In genomic region chr10:30861217-30861616, GRCh38 we compare ENCODE assay signal across 26 cellular contexts.
DNase-seq lines count a peak whose midpoint lies in the region; ATAC-seq and TF ChIP-seq lines count a peak whose summit lies in the region.
"Had no signal": no experiment of that assay in that cellular context is flagged by ENCODE, and none has a peak within 500 bp of the region (broad histone marks: within the 10 kb centered on the region; RNA-seq: fewer than 3 reads in every experiment).

No MANE protein-coding gene starts in this region.

- no peak for ATAC-seq in IMR-90 (ENCODE audit: low read depth)
- no peak for ATAC-seq in activated CD8-positive, alpha-beta T cell treated with anti-CD3 and anti-CD28 coated beads for 36 hours
- ATAC-seq: T-cell had no signal

- no peak overlapping the region for H3K27ac ChIP-seq in IMR-90 (ENCODE audit: insufficient read depth, low read length)

- H3K18ac ChIP-seq in IMR-90 (ENCODE audit: low read depth, low read length) = peak overlapping the region; percentile 50

- H3K4me3 ChIP-seq in IMR-90 (ENCODE audit: insufficient read depth, low read depth, low read length) = no peak overlapping the region
- H3K4me3 ChIP-seq: Peyer's patch had no signal

- no TSS peak for BruUV-seq in IMR-90 (replicated peaks; lab: Mats Ljungman, UMichigan)

- no peaks in the 10 kb centered on the region for H3K4me1 Mint-ChIP-seq in activated CD8-positive, alpha-beta T cell treated with anti-CD3 and anti-CD28 coated beads for 36 hours (ENCODE audit: low read depth)
- H3K4me1 Mint-ChIP-seq: CD4-positive, alpha-beta memory T cell; T-cell had no signal

- no peaks in the 10 kb centered on the region for H3K9me3 Mint-ChIP-seq in activated CD8-positive, alpha-beta T cell treated with anti-CD3 and anti-CD28 coated beads for 36 hours
- H3K9me3 Mint-ChIP-seq: CD4-positive, alpha-beta memory T cell; T-cell had no signal

- H3K9me1 ChIP-seq in IMR-90 (ENCODE audit: insufficient read depth, low read length) = peaks cover 14% of the 10 kb centered on the region

- no peak for TF ChIP-seq CTCF in IMR-90 (conservative IDR thresholded peaks at IDR 0.05; ENCODE audit: low read depth, low read length)
- no peak for TF ChIP-seq CTCF in activated CD8-positive, alpha-beta T cell treated with anti-CD3 and anti-CD28 coated beads for 36 hours (IDR thresholded peaks at IDR 0.05)

- dilution Hi-C loops in IMR-90 (cut with HindIII; ENCODE audit: low sequenced_read_pairs, unreplicated experiment) = no loop called here

- peak overlapping the region in 1 of 2 experiments; percentile 54; a peak in 1 of 4 replicates for H4K8ac ChIP-seq in IMR-90 (ENCODE audit: low read depth in 2 of 2, low read length in 2 of 2)

- peak overlapping the region; percentile 67; the same call in 1 of the 2 replicates for H2BK20ac ChIP-seq in IMR-90 (ENCODE audit: low read depth, low read length)

- no peak overlapping the region for H3K4me3 Mint-ChIP-seq in activated CD8-positive, alpha-beta T cell treated with anti-CD3 and anti-CD28 coated beads for 36 hours
- H3K4me3 Mint-ChIP-seq: CD4-positive, alpha-beta memory T cell; T-cell had no signal

- H2AFZ ChIP-seq in IMR-90 (replicated peaks; ENCODE audit: low read length, poor library complexity) = no peak overlapping the region

- peaks cover 20% of the 10 kb centered on the region for H3K4me1 ChIP-seq in IMR-90 (ENCODE audit: control insufficient read depth, insufficient read depth, low read length)
- H3K4me1 ChIP-seq: Peyer's patch had no signal

- H3K36me3 Mint-ChIP-seq in activated CD8-positive, alpha-beta T cell treated with anti-CD3 and anti-CD28 coated beads for 36 hours (ENCODE audit: low read depth) = no peaks in the 10 kb centered on the region
- H3K36me3 Mint-ChIP-seq: CD4-positive, alpha-beta memory T cell had no signal

- no peak overlapping the region for H3K9ac ChIP-seq in IMR-90 (ENCODE audit: low read depth, low read length)
- H3K9ac ChIP-seq: SK-N-SH had no signal

- no peak overlapping the region for H2AK9ac ChIP-seq in IMR-90 (replicated peaks; ENCODE audit: low read depth, low read length, poor library complexity)

- H3K36me3 ChIP-seq in IMR-90 (ENCODE audit: control insufficient read depth, insufficient read depth, low read length) = no peaks in the 10 kb centered on the region
- H3K36me3 ChIP-seq: Peyer's patch had no signal

- CTCF ChIA-PET in IMR-90 (lab: Yijun Ruan, JAX) = interaction anchor here (0.6 kb wide), 1 partner anchor 146 kb away, joined by 4 read pairs; no protein-coding TSS in a partner anchor
- CTCF ChIA-PET in activated CD8-positive, alpha-beta T cell treated with anti-CD3 and anti-CD28 coated beads for 36 hours (lab: Charles Lee) = interaction anchor here (1.3 to 1.7 kb wide), 3 partner anchors 9 to 221 kb away, joined by 3 to 4 read pairs (median 3); no protein-coding TSS in a partner anchor

- peak overlapping the region; percentile 53; the same call in 1 of the 2 replicates for H3K14ac ChIP-seq in IMR-90 (replicated peaks; ENCODE audit: low read depth, low read length)

- H2BK5ac ChIP-seq in IMR-90 (ENCODE audit: low read depth, low read length, poor library complexity, severe bottlenecking) = no peak overlapping the region

- intact Hi-C loops in IMR-90 (cut with micrococcal nuclease) = no loop called here
- intact Hi-C loops in activated CD8-positive, alpha-beta T cell treated with anti-CD3 and anti-CD28 coated beads for 36 hours (cut with micrococcal nuclease) = no loop called here

- DNase-seq in NOMO-1 (lab: John Stamatoyannopoulos, UW; ENCODE audit: unreplicated experiment in 2 of 2) (peak; percentile 23 to 50), NOMO-1 treated with dmso at 0.1 percent for 144 hours (lab: John Stamatoyannopoulos, UW; ENCODE audit: unreplicated experiment) (no peak), IMR-90 (no peak), NOMO-1 treated with DMSO at 0.1 percent for 48 hours (lab: John Stamatoyannopoulos, UW; ENCODE audit: unreplicated experiment) (peak; percentile 65), A172 (ENCODE audit: low spot score) (no peak)
- DNase-seq in activated CD8-positive, alpha-beta T cell treated with anti-CD3 and anti-CD28 coated beads for 36 hours = no peak
- DNase-seq in effector CD4-positive, alpha-beta T cell = no peak
- DNase-seq: 8988T; C1 segment of cervical spinal cord; CD4-positive, alpha-beta memory T cell; COR-L47; DMS53; Karpas-422; NCI-H1092 treated with DMSO at 0.1 percent for 48 hours; NCI-H1436; NCI-H187; NCI-H2171 treated with DMSO at 0.1 percent for 48 hours; NCI-H345; NCI-H510A treated with DMSO at 0.1 percent for 48 hours; NCI-H774; NK-92 treated with Interleukin-12 subunit alpha and Interleukin-12 subunit beta, amount 100 ng/mL, for 24 hours; OCI-M1; Peyer's patch; SHP77 treated with DMSO at 0.1 percent for 48 hours; SK-N-SH; T-cell had no signal

- peak overlapping the region; percentile 47; the same call in 1 of the 2 replicates for H3K4ac ChIP-seq in IMR-90 (ENCODE audit: low read depth, low read length)

- no peak overlapping the region for H3K27ac Mint-ChIP-seq in activated CD8-positive, alpha-beta T cell treated with anti-CD3 and anti-CD28 coated beads for 36 hours
- H3K27ac Mint-ChIP-seq: T-cell had no signal

- POLR2A ChIA-PET in IMR-90 (lab: Charles Lee; ENCODE audit: unreplicated experiment) = no interaction called here
- POLR2A ChIA-PET in activated CD8-positive, alpha-beta T cell treated with anti-CD3 and anti-CD28 coated beads for 36 hours (lab: Charles Lee) = no interaction called here

- H4K20me1 ChIP-seq in IMR-90 (ENCODE audit: insufficient read depth, low read length) = no peaks in the 10 kb centered on the region

- peak overlapping the region; percentile 49; the same call in 1 of the 3 replicates for H2BK15ac ChIP-seq in IMR-90 (ENCODE audit: low read depth, low read length)

- H2BK120ac ChIP-seq in IMR-90 (ENCODE audit: low read depth, low read length) = peak overlapping the region; percentile 13; the same call in 1 of the 2 replicates

- no peak overlapping the region for H3K56ac ChIP-seq in IMR-90 (ENCODE audit: extremely low read depth, insufficient read depth, low read length)

- H3K23ac ChIP-seq in IMR-90 (ENCODE audit: low read depth, low read length) = no peak overlapping the region

- no peak for TF ChIP-seq POLR2A in IMR-90 (IDR thresholded peaks at IDR 0.05; ENCODE audit: low read depth, low read length)

- no CpG with 5 or more reads among the region's 1 CpG for WGBS in IMR-90 (ENCODE audit: extremely low coverage in 2 of 2, insufficient read length in 1 of 2), 2 experiments

- H4K91ac ChIP-seq in IMR-90 (ENCODE audit: insufficient read depth, low read depth, low read length) = 0 out of 2 replicates have a peak overlapping the region, but pooled peaks have one; percentile 12

- H3K27me3 ChIP-seq in IMR-90 (ENCODE audit: control insufficient read depth, insufficient read depth, low read length) = no peaks in the 10 kb centered on the region
- H3K27me3 ChIP-seq: Peyer's patch had no signal

- peaks cover 0 to 12% of the 10 kb centered on the region in 2 experiments; a peak in 3 of 4 replicates for H3K79me1 ChIP-seq in IMR-90 (ENCODE audit: low read depth in 1 of 2, low read length in 2 of 2)

- TF ChIP-seq RAD21 in IMR-90 (IDR thresholded peaks at IDR 0.05; ENCODE audit: low read length) = no peak

- no peak overlapping the region for H4K5ac ChIP-seq in IMR-90 (ENCODE audit: low read depth, low read length)

- H3K9me3 ChIP-seq in IMR-90 (ENCODE audit: control insufficient read depth, insufficient read depth, low read length) = no peaks in the 10 kb centered on the region
- H3K9me3 ChIP-seq: Peyer's patch, SK-N-SH had no signal

- H3K4me2 ChIP-seq in IMR-90 (ENCODE audit: low read depth, low read length) = no peak overlapping the region
- H3K4me2 ChIP-seq: SK-N-SH had no signal

- no peak overlapping the region for H2AK5ac ChIP-seq in IMR-90 (ENCODE audit: low read depth, low read length)

- in situ Hi-C loops in IMR-90 (cut with MboI; ENCODE audit: low sequenced_read_pairs) = no loop called here

- H3K27me3 Mint-ChIP-seq in activated CD8-positive, alpha-beta T cell treated with anti-CD3 and anti-CD28 coated beads for 36 hours = no peaks in the 10 kb centered on the region
- H3K27me3 Mint-ChIP-seq: CD4-positive, alpha-beta memory T cell; T-cell had no signal

TF ChIP-seq in IMR-90, 13 proteins besides CTCF, POLR2A, EP300 and RAD21:
- TF ChIP-seq CHD1 (IDR thresholded peaks at IDR 0.05; ENCODE audit: low read depth, low read length) (no peak), MAFK (IDR thresholded peaks at IDR 0.05; ENCODE audit: low read depth, low read length) (no peak), MXI1 (IDR thresholded peaks at IDR 0.05; ENCODE audit: borderline replicate concordance, low read depth, low read length) (no peak), ELK1 (IDR thresholded peaks at IDR 0.05; ENCODE audit: borderline replicate concordance, low read depth, low read length) (no peak), RFX5 (IDR thresholded peaks at IDR 0.05; ENCODE audit: low read depth, low read length) (no peak), SMC3 (IDR thresholded peaks at IDR 0.05; ENCODE audit: low read depth, low read length) (no peak), CEBPB (IDR thresholded peaks at IDR 0.05; ENCODE audit: low read depth, low read length) (no peak), RCOR1 (IDR thresholded peaks at IDR 0.05; ENCODE audit: insufficient replicate concordance, low read length) (no peak), MAZ (IDR thresholded peaks at IDR 0.05; ENCODE audit: borderline replicate concordance, low read depth, low read length) (no peak), NFE2L2 (IDR thresholded peaks at IDR 0.05; ENCODE audit: low read depth, low read length) (no peak), FOS (IDR thresholded peaks at IDR 0.05; ENCODE audit: low read depth, low read length) (no peak), USF2 (IDR thresholded peaks at IDR 0.05; ENCODE audit: low read depth, low read length) (no peak), BHLHE40 (IDR thresholded peaks at IDR 0.05; ENCODE audit: low read depth, low read length) (no peak)

Comparison
In these comparisons a context has a peak if more than half of its experiments do, and no peak if none do; other contexts are left out.
1. DNase-seq: peak in NOMO-1 (2 of 2) and NOMO-1 treated with DMSO at 0.1 percent for 48 hours (single experiment); none in NOMO-1 treated with dmso at 0.1 percent for 144 hours (single experiment), IMR-90 (single experiment), A172 (single experiment), activated CD8-positive, alpha-beta T cell treated with anti-CD3 and anti-CD28 coated beads for 36 hours (single experiment) and effector CD4-positive, alpha-beta T cell (single experiment).